Comparison of ENCODE assay signal across 8 cellular contexts in the genomic region with DNA sequence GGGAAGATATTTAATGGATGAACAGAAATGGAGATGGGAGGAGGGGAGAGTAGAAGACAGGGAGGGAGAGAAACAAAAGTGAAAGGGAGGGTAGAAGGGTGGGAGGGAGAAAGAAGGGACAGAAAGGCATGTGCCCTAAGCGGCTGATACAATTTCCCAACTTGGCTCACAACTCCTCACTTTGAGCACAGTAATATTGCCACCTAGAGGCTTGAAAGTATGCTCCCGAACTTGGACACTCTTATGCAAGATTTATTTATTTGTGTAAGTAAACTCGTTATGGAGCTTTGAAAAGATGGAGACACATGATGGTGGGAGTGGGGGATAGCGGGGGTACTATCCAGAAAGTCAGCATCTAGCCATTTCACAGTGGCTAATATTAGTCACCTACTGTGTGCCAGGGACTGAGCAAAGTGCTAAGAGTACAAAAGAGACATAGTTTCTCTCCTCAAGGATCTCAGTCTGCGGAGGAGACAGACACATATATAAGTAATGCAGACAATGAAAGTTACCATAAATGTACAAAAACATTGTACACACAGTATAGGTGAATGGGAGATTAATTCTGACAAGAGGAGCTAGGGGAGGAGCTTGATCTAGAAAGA.
DNase-seq lines count a peak whose midpoint lies in the region; ATAC-seq and TF ChIP-seq lines count a peak whose summit lies in the region.

No MANE protein-coding gene starts in this region.

- no peaks in the 10 kb centered on the region for H3K36me3 Mint-ChIP-seq in brain

- H3K36me3 ChIP-seq in effector memory CD4-positive, alpha-beta T cell (ENCODE audit: control insufficient read depth, insufficient read depth, low read length), result no peaks in the 10 kb centered on the region

- no peaks in the 10 kb centered on the region for H3K4me1 ChIP-seq in effector memory CD4-positive, alpha-beta T cell (ENCODE audit: control insufficient read depth, insufficient read depth, low read length, poor library complexity, severe bottlenecking)

- H3K4me1 Mint-ChIP-seq in brain, result peaks cover 39% of the 10 kb centered on the region

- H3K27ac ChIP-seq in C4-2B, result no peak overlapping the region
- H3K27ac ChIP-seq in effector memory CD4-positive, alpha-beta T cell (ENCODE audit: insufficient read depth, low read length, poor library complexity, severe bottlenecking), result no peak overlapping the region

- peaks cover 0 to 9% (median 2%) of the 10 kb centered on the region in 5 experiments for H3K9me3 Mint-ChIP-seq in brain

- no peaks in the 10 kb centered on the region for H3K27me3 Mint-ChIP-seq in brain

- no peaks in the 10 kb centered on the region for H3K9me3 ChIP-seq in effector memory CD4-positive, alpha-beta T cell (ENCODE audit: control insufficient read depth, low read length)

- TF ChIP-seq CTCF in C4-2B (conservative IDR thresholded peaks at IDR 0.05) (peak; percentile 73), brain (conservative IDR thresholded peaks at IDR 0.05) (peak; percentile 68 to 72)

- H3K27me3 ChIP-seq in effector memory CD4-positive, alpha-beta T cell (replicated peaks; ENCODE audit: control insufficient read depth, insufficient read depth, low read length, poor library complexity, severe bottlenecking), result no peaks in the 10 kb centered on the region

- ATAC-seq in GM19328 (IDR thresholded peaks at IDR 0.05; ENCODE audit: unreplicated experiment), result no peak

- peak; percentile 9 for DNase-seq in H4 (ENCODE audit: low spot score)
- peak; percentile 25 for DNase-seq in NCI-H226
- DNase-seq in left kidney (ENCODE audit: low read depth, low spot score), result peak; percentile 86
- DNase-seq in cerebellar nuclear complex (lab: John Stamatoyannopoulos, UW), result no peak
- DNase-seq in effector memory CD4-positive, alpha-beta T cell, result no peak

- peak overlapping the region in 3 of 5 experiments; percentile 28 to 61 (median 45) for H3K27ac Mint-ChIP-seq in brain

- no peak overlapping the region for H3K4me3 ChIP-seq in effector memory CD4-positive, alpha-beta T cell (ENCODE audit: insufficient read depth, low read depth, low read length, poor library complexity, severe bottlenecking)

- H3K4me3 Mint-ChIP-seq in brain, result no peak overlapping the region

Comparison
In these comparisons a context has a peak if more than half of its experiments do, and no peak if none do; other contexts are left out.
1. DNase-seq: peak in H4 (single experiment), NCI-H226 (single experiment) and left kidney (single experiment); none in cerebellar nuclear complex (0 of 2) and effector memory CD4-positive, alpha-beta T cell (0 of 3).